In genomic region chr16:23678430-23679273, GRCh38 we compare ENCODE assay signal across 1 cellular context.
TF ChIP-seq lines count a peak whose summit lies in the region.

Gene PLK1 (plus strand): TSS chr16:23678889. CDS start chr16:23678933, 44 bp downstream.

TF ChIP-seq in HepG2, 621 proteins besides CTCF, POLR2A, EP300 and RAD21 (continued from another document and continues in another):
- TF ChIP-seq TOPORS (CRISPR knock-in tag; IDR thresholded peaks at IDR 0.05) (peak; percentile 100), ARID4A (CRISPR knock-in tag; IDR thresholded peaks at IDR 0.05; ENCODE audit: borderline replicate concordance) (peak; percentile 100), ZMYM2 (CRISPR knock-in tag; IDR thresholded peaks at IDR 0.05) (peak; percentile 96), ETS1 (CRISPR knock-in tag; IDR thresholded peaks at IDR 0.05) (no peak; the same call in 1 of the 2 replicates), FLYWCH1 (CRISPR knock-in tag; IDR thresholded peaks at IDR 0.05) (peak; percentile 100), RNF219 (CRISPR knock-in tag; IDR thresholded peaks at IDR 0.05) (no peak), ZNF770 (CRISPR knock-in tag; IDR thresholded peaks at IDR 0.05) (peak; percentile 78), ZNF776 (CRISPR knock-in tag; IDR thresholded peaks at IDR 0.05) (peak; percentile 56; the same call in 1 of the 2 replicates), ZNF317 (CRISPR knock-in tag; IDR thresholded peaks at IDR 0.05) (0 out of 2 replicates have a peak, but pooled peaks have one; percentile 80), SALL2 (CRISPR knock-in tag; IDR thresholded peaks at IDR 0.05) (peak; percentile 79; the same call in 1 of the 2 replicates), TFDP2 (CRISPR knock-in tag; IDR thresholded peaks at IDR 0.05) (peak; percentile 100), AGO2 (optimal IDR thresholded peaks at IDR 0.05; ENCODE audit: low read depth, low read length) (peak; percentile 98), HCFC1 (IDR thresholded peaks at IDR 0.05; ENCODE audit: low read depth, low read length) (peak; percentile 37; the same call in 1 of the 2 replicates), ZNF691 (CRISPR knock-in tag; IDR thresholded peaks at IDR 0.05; ENCODE audit: borderline replicate concordance, low read depth) (peak; percentile 79; the same call in 1 of the 2 replicates), ZFP37 (CRISPR knock-in tag; IDR thresholded peaks at IDR 0.05; ENCODE audit: borderline replicate concordance) (peak; percentile 68; the same call in 1 of the 2 replicates), ZNF264 (CRISPR knock-in tag; IDR thresholded peaks at IDR 0.05) (peak; percentile 89), ZBTB4 (CRISPR knock-in tag; IDR thresholded peaks at IDR 0.05; ENCODE audit: borderline replicate concordance) (no peak), TBL1XR1 (IDR thresholded peaks at IDR 0.05; ENCODE audit: borderline replicate concordance, low read length, partially characterized antibody) (no peak), NFKBIZ (CRISPR knock-in tag; IDR thresholded peaks at IDR 0.05) (peak; percentile 66; the same call in 1 of the 2 replicates), ZBTB3 (CRISPR knock-in tag; IDR thresholded peaks at IDR 0.05; ENCODE audit: borderline replicate concordance, low read depth) (peak; percentile 36; the same call in 1 of the 2 replicates), HOXA3 (CRISPR knock-in tag; IDR thresholded peaks at IDR 0.05) (peak; percentile 88), ZNF142 (CRISPR knock-in tag; IDR thresholded peaks at IDR 0.05) (0 out of 2 replicates have a peak, but pooled peaks have one; percentile 26), HMGXB4 (CRISPR knock-in tag; IDR thresholded peaks at IDR 0.05; ENCODE audit: borderline replicate concordance in 1 of 2, low read depth in 1 of 2) (peak; percentile 80 to 88; a peak in 3 of 4 replicates), ZNF292 (CRISPR knock-in tag; IDR thresholded peaks at IDR 0.05; ENCODE audit: borderline replicate concordance, low read depth) (peak; percentile 79), STAG1 (CRISPR knock-in tag; IDR thresholded peaks at IDR 0.05) (peak; percentile 45), ZNF335 (CRISPR knock-in tag; IDR thresholded peaks at IDR 0.05) (peak; percentile 89; the same call in 1 of the 2 replicates), HOXA7 (CRISPR knock-in tag; IDR thresholded peaks at IDR 0.05) (peak; percentile 100), AHR (CRISPR knock-in tag; IDR thresholded peaks at IDR 0.05) (peak; percentile 77; the same call in 1 of the 2 replicates), ZNF256 (CRISPR knock-in tag; conservative IDR thresholded peaks at IDR 0.05) (peak; percentile 60; the same call in 1 of the 2 replicates), CBX5 (CRISPR knock-in tag; IDR thresholded peaks at IDR 0.05; ENCODE audit: borderline replicate concordance) (peak; percentile 85; the same call in 1 of the 2 replicates), NFE2 (CRISPR knock-in tag; IDR thresholded peaks at IDR 0.05) (peak; percentile 33; the same call in 1 of the 2 replicates)
